ENCODE assay signal across 17 cellular contexts in genomic region chr20:25044660-25045342, GRCh38. TPM values are rescaled to one million over a fixed set of nuclear protein-coding genes. Genes with fewer than 3 reads are reported as not detected.
DNase-seq lines count a peak whose midpoint lies in the region; ATAC-seq and TF ChIP-seq lines count a peak whose summit lies in the region.
"Had no signal": no experiment of that assay in that cellular context is flagged by ENCODE, and none has a peak within 500 bp of the region (broad histone marks: within the 10 kb centered on the region; RNA-seq: fewer than 3 reads in every experiment).

No MANE protein-coding gene starts in this region.

- POLR2A ChIA-PET in naive thymus-derived CD4-positive, alpha-beta T cell (lab: Charles Lee), result interaction anchor here (1.3 to 6.1 kb wide), 2 partner anchors 8 to 12 kb away, joined by 3 to 50 read pairs; partner anchors contain the start of gene ACSS1
- POLR2A ChIA-PET in GM10248 (lab: Yijun Ruan, JAX), result no interaction called here

- TF ChIP-seq POLR2A in tibial nerve (IDR thresholded peaks at IDR 0.05), result no peak

- TF ChIP-seq EP300 in tibial nerve (IDR thresholded peaks at IDR 0.05), result no peak

- WGBS in tibial nerve, 2 donors, result 64 to 73% methylated on average over 14 of the region's 14 CpGs

- no peaks in the 10 kb centered on the region for H3K9me3 ChIP-seq in naive thymus-derived CD4-positive, alpha-beta T cell (ENCODE audit: control insufficient read depth in 2 of 3, low read length in 3 of 3)
- no peaks in the 10 kb centered on the region for H3K9me3 ChIP-seq in tibial nerve
- H3K9me3 ChIP-seq: SJSA1 had no signal

- H3K4me1 Mint-ChIP-seq in naive thymus-derived CD4-positive, alpha-beta T cell, result peaks cover 20 to 56% (median 29%) of the 10 kb centered on the region in 7 donors

- H3K4me3 ChIP-seq in naive thymus-derived CD4-positive, alpha-beta T cell (ENCODE audit: low read length), result no peak overlapping the region
- H3K4me3 ChIP-seq in tibial nerve, result no peak overlapping the region
- H3K4me3 ChIP-seq: SJSA1, smooth muscle cell had no signal

- intact Hi-C loops in Right ventricle myocardium inferior (cut with DNase I), result no loop called here
- intact Hi-C loops in naive thymus-derived CD4-positive, alpha-beta T cell (cut with micrococcal nuclease), result no loop called here

- H3K27ac Mint-ChIP-seq in naive thymus-derived CD4-positive, alpha-beta T cell, result peak overlapping the region in 6 of 9 donors; percentile 51 to 99 (median 76)
- H3K27ac Mint-ChIP-seq: type B pancreatic cell had no signal

- no peak overlapping the region for H3K4me3 Mint-ChIP-seq in naive thymus-derived CD4-positive, alpha-beta T cell
- H3K4me3 Mint-ChIP-seq: neural crest cell, type B pancreatic cell had no signal

- H3K36me3 ChIP-seq in naive thymus-derived CD4-positive, alpha-beta T cell (ENCODE audit: control insufficient read depth in 2 of 3, insufficient read depth in 3 of 3, low read length in 3 of 3), result peaks cover 0 to 30% (median 3%) of the 10 kb centered on the region in 3 experiments
- peaks cover 3 to 40% (median 16%) of the 10 kb centered on the region in 3 donors for H3K36me3 ChIP-seq in tibial nerve
- H3K36me3 ChIP-seq: SJSA1 had no signal

- H3K27me3 ChIP-seq in naive thymus-derived CD4-positive, alpha-beta T cell (ENCODE audit: control insufficient read depth in 2 of 2, insufficient read depth in 2 of 2, low read length in 2 of 2), result no peaks in the 10 kb centered on the region
- H3K27me3 ChIP-seq in tibial nerve, result no peaks in the 10 kb centered on the region
- H3K27me3 ChIP-seq: SJSA1 had no signal

- H3K36me3 Mint-ChIP-seq in naive thymus-derived CD4-positive, alpha-beta T cell, result peaks cover 0 to 18% (median 0%) of the 10 kb centered on the region in 5 donors
- H3K36me3 Mint-ChIP-seq: type B pancreatic cell had no signal

- no peaks in the 10 kb centered on the region for H3K27me3 Mint-ChIP-seq in naive thymus-derived CD4-positive, alpha-beta T cell

- peak; percentile 62 for DNase-seq in activated effector memory CD4-positive, alpha-beta T cell treated with anti-CD3 and anti-CD28 coated beads, Interleukin-2, amount 50 U/mL, for 16 hours
- DNase-seq in activated effector memory CD4-positive, alpha-beta T cell treated with Interleukin-2 at 50 U/mL for 16 hours, result no peak
- no peak for DNase-seq in Right ventricle myocardium inferior (ENCODE audit: missing footprints)
- no peak for DNase-seq in naive thymus-derived CD4-positive, alpha-beta T cell
- DNase-seq in tibial nerve (ENCODE audit: low spot score in 2 of 2), result no peak
- no peak for DNase-seq in GM10248 (ENCODE audit: extremely low spot score)
- no peak for DNase-seq in SIG-M5 (lab: John Stamatoyannopoulos, UW)
- DNase-seq: effector CD8-positive, alpha-beta T cell; kidney glomerular epithelial cell; NCI-H1930 had no signal

- peak overlapping the region; percentile 76 for H3K27ac ChIP-seq in naive thymus-derived CD4-positive, alpha-beta T cell (ENCODE audit: low read depth, low read length)
- peak overlapping the region in 3 of 4 donors; percentile 8 to 41 (median 11) for H3K27ac ChIP-seq in tibial nerve
- H3K27ac ChIP-seq: SJSA1 had no signal

- peak; percentile 45 for ATAC-seq in Right ventricle myocardium inferior
- no peak for ATAC-seq in naive thymus-derived CD4-positive, alpha-beta T cell
- no peak for ATAC-seq in GM18867 (IDR thresholded peaks at IDR 0.05; ENCODE audit: unreplicated experiment)

- no peak for TF ChIP-seq CTCF in tibial nerve (IDR thresholded peaks at IDR 0.05)
- no peak for TF ChIP-seq CTCF in GM10248 (IDR thresholded peaks at IDR 0.05; ENCODE audit: control extremely low read depth, extremely low read depth, low read depth, missing control alignments)

- CTCF ChIA-PET in naive thymus-derived CD4-positive, alpha-beta T cell (lab: Charles Lee), result no interaction called here
- CTCF ChIA-PET in GM10248 (lab: Yijun Ruan, JAX), result interaction anchor here (1.0 to 2.1 kb wide), 6 partner anchors 10 to 46 kb away, joined by 3 to 6 read pairs (median 4); no protein-coding TSS in a partner anchor

- peaks cover 25 to 34% of the 10 kb centered on the region in 2 donors for H3K4me1 ChIP-seq in naive thymus-derived CD4-positive, alpha-beta T cell (ENCODE audit: control insufficient read depth in 2 of 2, insufficient read depth in 2 of 2, low read length in 2 of 2)
- peaks cover 0 to 79% (median 55%) of the 10 kb centered on the region in 4 donors for H3K4me1 ChIP-seq in tibial nerve

- H3K9me3 Mint-ChIP-seq in naive thymus-derived CD4-positive, alpha-beta T cell, result peaks cover 0 to 3% (median 0%) of the 10 kb centered on the region in 11 donors
- H3K9me3 Mint-ChIP-seq: neural crest cell, type B pancreatic cell had no signal

RNA-seq across cellular contexts. Expression of gene ACSS1, which starts 13.1 kb away (rescaled TPM):
- total RNA-seq in Right ventricle myocardium inferior (135 TPM), tibial nerve (10 to 100 TPM; 38.5 to 55.5 (median 42.2) TPM)
- total RNA-seq in naive thymus-derived CD4-positive, alpha-beta T cell, result 10 to 100 TPM; 33.1 to 51.7 (median 38.4) TPM
- polyA plus RNA-seq in naive thymus-derived CD4-positive, alpha-beta T cell, result 10 to 100 TPM; 39.7 to 44.7 TPM

RNA-seq across cellular contexts. Expression of gene VSX1, which starts 37.1 kb away (rescaled TPM):
- total RNA-seq in Right ventricle myocardium inferior (0.14 TPM), tibial nerve (not detected)
- not detected for total RNA-seq in naive thymus-derived CD4-positive, alpha-beta T cell
- not detected for polyA plus RNA-seq in naive thymus-derived CD4-positive, alpha-beta T cell
- total RNA-seq: frontal cortex, LHCN-M2, SJSA1, smooth muscle cell had no signal
- polyA plus RNA-seq: smooth muscle cell had no signal

RNA-seq across cellular contexts. Expression of gene APMAP, which starts 52.2 kb away (rescaled TPM):
- total RNA-seq in Right ventricle myocardium inferior (26.8 TPM), tibial nerve (10 to 100 TPM; 45.3 to 83.1 (median 54.1) TPM)
- 10 to 100 TPM; 28.2 to 47.3 (median 38.8) TPM for total RNA-seq in naive thymus-derived CD4-positive, alpha-beta T cell
- 10 to 100 TPM; 70.2 to 74.6 TPM for polyA plus RNA-seq in naive thymus-derived CD4-positive, alpha-beta T cell
